Comparison of ENCODE assay signal across 21 cellular contexts in genomic region chrX:69627744-69628143, GRCh38.
"Had no signal": no experiment of that assay in that cellular context is flagged by ENCODE, and none has a peak within 500 bp of the region (broad histone marks: within the 10 kb centered on the region; RNA-seq: fewer than 3 reads in every experiment).

No MANE protein-coding gene starts in this region.

- H3K27ac ChIP-seq: brain microvascular endothelial cell, dorsolateral prefrontal cortex, epithelial cell of prostate, hepatocyte, suprapubic skin, transverse colon, uterus, VCaP had no signal

- H3K4me1 ChIP-seq: suprapubic skin, transverse colon, uterus had no signal

- H3K9me3 ChIP-seq: mucosa of descending colon, suprapubic skin, transverse colon, uterus had no signal

- ATAC-seq: mucosa of descending colon had no signal

- H3K4me3 Mint-ChIP-seq: naive B cell; neural crest cell; stimulated activated naive CD8-positive, alpha-beta T cell treated with anti-CD3 and anti-CD28 coated beads, Interleukin-15, Interleukin-2, amounts not matched to agents 100 ng/mL and 50 ng/mL, for 24 hours; T-helper 1 cell treated with Interleukin-12 subunit alpha and Interleukin-12 subunit beta and Interleukin-4 antibody, amounts not matched to agents 30 μg/mL and 1 μg/mL, for 36 hours had no signal

- H3K4me1 Mint-ChIP-seq: naive B cell, neural crest cell had no signal

- H3K27ac Mint-ChIP-seq: activated T-helper 2 cell treated with anti-CD3 and anti-CD28 coated beads, Interferon-gamma antibody, Interleukin-2, Interleukin-4, amounts not matched to agents 10 μg/mL and 5 μg/mL and 100 μg/mL, durations not matched to agents 14 hours and 24 hours and 36 hours; naive B cell; progenitor cell of endocrine pancreas; stimulated activated naive CD8-positive, alpha-beta T cell treated with anti-CD3 and anti-CD28 coated beads, Interleukin-15, Interleukin-2, amounts not matched to agents 100 ng/mL and 50 ng/mL, for 24 hours; T-helper 1 cell treated with Interleukin-12 subunit alpha and Interleukin-12 subunit beta and Interleukin-4 antibody, amounts not matched to agents 30 μg/mL and 1 μg/mL, for 36 hours had no signal

- H3K36me3 ChIP-seq: brain microvascular endothelial cell, suprapubic skin, transverse colon, uterus had no signal

- H3K36me3 Mint-ChIP-seq: naive B cell had no signal

- DNase-seq: activated CD4-positive, CD25-positive, alpha-beta regulatory T cell treated with anti-CD3 and anti-CD28 coated beads, Interleukin-2, amount 50 U/mL, for 72 hours; activated T-cell treated with anti-CD3 and anti-CD28 coated beads, Interleukin-2, amount 50 U/mL, for 1 hour; anterior cingulate cortex; brain microvascular endothelial cell; central memory CD4-positive, alpha-beta T cell; dorsolateral prefrontal cortex; foreskin fibroblast; mesenchymal stem cell; mucosa of descending colon; naive B cell; transverse colon; uterus had no signal

- H3K4me2 ChIP-seq: hepatocyte had no signal

- H3K4me3 ChIP-seq: dorsolateral prefrontal cortex, hepatocyte, mucosa of descending colon, suprapubic skin, transverse colon, uterus had no signal

- H3K27me3 ChIP-seq: brain microvascular endothelial cell, hepatocyte, suprapubic skin, transverse colon, uterus had no signal

- H2AFZ ChIP-seq: hepatocyte had no signal

- H3K27me3 Mint-ChIP-seq: progenitor cell of endocrine pancreas had no signal
